In the genomic region with DNA sequence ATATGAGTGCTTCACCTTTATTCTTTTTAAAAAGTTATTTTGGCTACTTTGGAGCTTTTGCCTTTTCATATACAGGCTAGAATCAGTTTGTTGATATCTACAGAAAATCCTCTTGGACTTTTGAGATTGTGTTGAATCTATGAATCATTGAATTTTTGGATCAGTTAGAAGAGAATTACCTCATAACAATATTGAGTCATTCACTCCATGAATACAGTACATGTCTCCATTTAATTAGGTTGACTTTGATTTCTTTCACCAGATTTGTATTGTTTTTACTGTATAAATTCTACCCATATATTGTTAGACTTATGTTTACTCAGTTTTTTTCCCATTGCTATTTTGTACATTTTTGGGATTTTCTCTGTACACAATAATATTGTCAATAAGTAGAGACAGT, we compare ENCODE assay signal across 15 cellular contexts. TPM values are rescaled to one million over a fixed set of nuclear protein-coding genes. Genes with fewer than 3 reads are reported as not detected.
DNase-seq lines count a peak whose midpoint lies in the region; TF ChIP-seq lines count a peak whose summit lies in the region.
"Had no signal": no experiment of that assay in that cellular context is flagged by ENCODE, and none has a peak within 500 bp of the region (broad histone marks: within the 10 kb centered on the region; RNA-seq: fewer than 3 reads in every experiment).

No MANE protein-coding gene starts in this region.

- no peak for TF ChIP-seq CTCF in suprapubic skin (IDR thresholded peaks at IDR 0.05)

- peaks cover 3% of the 10 kb centered on the region for H3K36me3 ChIP-seq in suprapubic skin
- H3K36me3 ChIP-seq: uterus had no signal

- H3K27me3 ChIP-seq in suprapubic skin, result no peaks in the 10 kb centered on the region
- H3K27me3 ChIP-seq: BLaER1, uterus had no signal

- no peaks in the 10 kb centered on the region for H3K9me3 ChIP-seq in suprapubic skin
- H3K9me3 ChIP-seq: BLaER1, uterus had no signal

- no peak for TF ChIP-seq POLR2A in suprapubic skin (IDR thresholded peaks at IDR 0.05)

- no peak overlapping the region for H3K27ac ChIP-seq in suprapubic skin
- H3K27ac ChIP-seq: BLaER1, uterus had no signal

- no peak for TF ChIP-seq EP300 in suprapubic skin (IDR thresholded peaks at IDR 0.05)

- peaks cover 16% of the 10 kb centered on the region for H3K4me1 ChIP-seq in suprapubic skin
- H3K4me1 ChIP-seq: uterus had no signal

- H3K4me3 ChIP-seq in suprapubic skin, result no peak overlapping the region
- H3K4me3 ChIP-seq: BLaER1, uterus had no signal

- DNase-seq in AG08395 (ENCODE audit: low spot score) (peak; percentile 64), HPDE6-E6E7 (ENCODE audit: extremely low spot score) (peak; percentile 9), astrocyte of the hippocampus (ENCODE audit: low read depth, low spot score) (peak; percentile 24), iris pigment epithelial cell (ENCODE audit: low read depth) (peak; percentile 65), Kasumi-1 (lab: John Stamatoyannopoulos, UW) (no peak), suprapubic skin (ENCODE audit: low spot score in 2 of 2) (no peak)
- DNase-seq in activated T-cell treated with anti-CD3 and anti-CD28 coated beads, Interleukin-2, amount 50 U/mL, for 1 hour, result no peak
- DNase-seq in effector CD8-positive, alpha-beta T cell (lab: John Stamatoyannopoulos, UW), result no peak
- DNase-seq: central memory CD4-positive, alpha-beta T cell; foreskin melanocyte; NCI-H510A treated with DMSO at 0.1 percent for 48 hours; SHP77 treated with DMSO at 0.1 percent for 48 hours; stimulated activated CD8-positive, alpha-beta memory T cell treated with anti-CD3 and anti-CD28 coated beads, Interleukin-4, amount 100 ng/mL, for 48 hours; uterus had no signal

RNA-seq across cellular contexts. Expression of a gene that starts 54.4 kb away (rescaled TPM):
- total RNA-seq in suprapubic skin, result 10 to 100 TPM; 42.1 to 58.3 (median 51.2) TPM

Comparison
In these comparisons a context has a peak if more than half of its experiments do, and no peak if none do; other contexts are left out.
1. DNase-seq: peak in AG08395 (single experiment), HPDE6-E6E7 (single experiment), astrocyte of the hippocampus (single experiment) and iris pigment epithelial cell (single experiment); none in Kasumi-1 (0 of 2), activated T-cell treated with anti-CD3 and anti-CD28 coated beads, Interleukin-2, amount 50 U/mL, for 1 hour (single experiment), effector CD8-positive, alpha-beta T cell (single experiment) and suprapubic skin (0 of 2).